Comparison of ENCODE assay signal across 21 cellular contexts in genomic region chr14:74673768-74674167, GRCh38.
"Had no signal": no experiment of that assay in that cellular context is flagged by ENCODE, and none has a peak within 500 bp of the region (broad histone marks: within the 10 kb centered on the region; RNA-seq: fewer than 3 reads in every experiment).

No MANE protein-coding gene starts in this region.

- H3K27me3 ChIP-seq: colonic mucosa, dorsolateral prefrontal cortex, esophagus squamous epithelium, gastrocnemius medialis, heart right ventricle, left lung had no signal

- H3K4me3 ChIP-seq: colonic mucosa, dorsolateral prefrontal cortex, esophagus squamous epithelium, gastrocnemius medialis, heart right ventricle, left lung, lower lobe of right lung, mucosa of descending colon had no signal

- H3K4me3 Mint-ChIP-seq: mesothelial cell of epicardium had no signal

- H3K27ac Mint-ChIP-seq: mesothelial cell of epicardium had no signal

- H3K36me3 ChIP-seq: colonic mucosa had no signal

- H3K4me1 Mint-ChIP-seq: mesothelial cell of epicardium had no signal

- H3K9me3 ChIP-seq: colonic mucosa, esophagus squamous epithelium, gastrocnemius medialis, heart right ventricle, left lung, lower lobe of right lung, mucosa of descending colon had no signal

- DNase-seq: colonic mucosa; dermis blood vessel endothelial cell; dorsolateral prefrontal cortex; effector CD4-positive, alpha-beta T cell; effector memory CD4-positive, alpha-beta T cell; esophagus squamous epithelium; foreskin fibroblast; foreskin melanocyte; gastrocnemius medialis; glutamatergic neuron; head of caudate nucleus; heart right ventricle; hippocampal formation; left cardiac atrium; left lung; left ventricle myocardium superior; lower lobe of right lung; mesenchymal stem cell; mucosa of descending colon had no signal

- H3K9me3 Mint-ChIP-seq: mesothelial cell of epicardium had no signal

- H3K4me1 ChIP-seq: colonic mucosa, heart right ventricle, left lung, lower lobe of right lung had no signal

- H3K27ac ChIP-seq: colonic mucosa, esophagus squamous epithelium, gastrocnemius medialis, heart right ventricle, left lung, lower lobe of right lung had no signal

- ATAC-seq: esophagus mucosa, gastrocnemius medialis, heart right ventricle, left cardiac atrium, left lung, left ventricle myocardium superior, lower lobe of right lung, mucosa of descending colon had no signal
